Comparison of ENCODE assay signal across 19 cellular contexts in the genomic region with DNA sequence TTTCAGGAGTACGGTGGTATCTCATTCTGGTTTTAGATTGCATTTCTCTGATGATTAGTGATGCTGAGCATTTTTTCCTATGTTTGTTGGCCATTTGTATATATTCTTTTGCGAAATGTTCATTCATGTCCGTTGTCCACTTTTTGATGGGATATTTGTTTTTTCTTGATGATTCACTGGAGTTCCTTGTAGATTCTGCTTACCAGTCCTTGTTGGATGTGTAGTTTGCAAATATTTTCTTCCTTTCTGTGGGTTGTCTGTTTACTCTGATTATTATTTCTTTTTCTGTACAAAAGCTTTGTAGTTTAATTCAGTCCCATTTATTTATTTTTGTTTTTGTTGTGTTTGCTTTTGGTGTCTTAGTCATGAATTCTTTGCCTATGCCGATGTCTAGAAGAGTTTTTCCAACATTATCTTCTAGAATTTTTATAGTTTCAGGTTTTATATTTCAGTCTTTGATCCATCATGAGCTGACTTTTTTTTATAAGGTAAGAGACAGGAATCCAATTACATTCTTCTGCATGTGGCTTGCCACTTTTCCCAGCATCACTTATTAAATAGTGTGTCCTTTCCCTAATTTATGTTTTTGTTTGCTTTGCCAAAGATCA.
A peak's percentile ranks its signal among the peaks of the same experiment; 100 is the strongest.
DNase-seq lines count a peak whose midpoint lies in the region; ATAC-seq, FAIRE-seq and TF ChIP-seq lines count a peak whose summit lies in the region.
"Had no signal": no experiment of that assay in that cellular context is flagged by ENCODE, and none has a peak within 500 bp of the region (broad histone marks: within the 10 kb centered on the region; RNA-seq: fewer than 3 reads in every experiment).

No MANE protein-coding gene starts in this region.

- H3K4me1 ChIP-seq in Panc1 (ENCODE audit: control insufficient read depth, insufficient read depth, low read length): no peaks in the 10 kb centered on the region
- H3K4me1 ChIP-seq in CD8-positive, alpha-beta memory T cell (ENCODE audit: insufficient read depth, low read length): no peaks in the 10 kb centered on the region
- H3K4me1 ChIP-seq: BE2C, Caco-2 had no signal

- ATAC-seq in Panc1: peak; percentile 58; the same call in 1 of the 2 replicates
- ATAC-seq: CD8-positive, alpha-beta T cell had no signal

- DNase-seq in DMS53 treated with DMSO at 0.1 percent for 48 hours (lab: John Stamatoyannopoulos, UW; ENCODE audit: unreplicated experiment): peak; percentile 50
- no peak for DNase-seq in HFFc6
- peak; percentile 43 for DNase-seq in Panc1 (ENCODE audit: low read depth, low spot score)
- DNase-seq in frontal cortex (ENCODE audit: low spot score in 2 of 2): no peak
- DNase-seq in CD8-positive, alpha-beta memory T cell: no peak
- no peak for DNase-seq in iPS-NIHi7 (ENCODE audit: extremely low spot score)
- no peak for DNase-seq in hippocampal formation (lab: John Stamatoyannopoulos, UW)
- no peak for DNase-seq in NCI-H1105 (lab: John Stamatoyannopoulos, UW)
- DNase-seq: BE2C; Caco-2; CD8-positive, alpha-beta T cell; GOT3; H9; KBM-7 had no signal

- TSS peak; percentile 44 for BruUV-seq in Panc1 (replicated peaks; lab: Mats Ljungman, UMichigan)

- peaks cover 22% of the 10 kb centered on the region for H3K4me1 Mint-ChIP-seq in HFFc6 (ENCODE audit: low read depth)
- no peaks in the 10 kb centered on the region for H3K4me1 Mint-ChIP-seq in CD8-positive, alpha-beta memory T cell
- H3K4me1 Mint-ChIP-seq: H9 had no signal

- H3K27me3 ChIP-seq in Panc1 (ENCODE audit: control insufficient read depth, insufficient read depth, low read length): no peaks in the 10 kb centered on the region
- no peaks in the 10 kb centered on the region for H3K27me3 ChIP-seq in CD8-positive, alpha-beta memory T cell (ENCODE audit: insufficient read depth, low read length, poor library complexity, severe bottlenecking)

- H3K36me3 Mint-ChIP-seq in HFFc6 (ENCODE audit: low read depth): peaks cover 5% of the 10 kb centered on the region; the same call in 1 of the 2 replicates
- H3K36me3 Mint-ChIP-seq in CD8-positive, alpha-beta memory T cell: peaks cover 0 to 1% (median 0%) of the 10 kb centered on the region in 3 donors
- H3K36me3 Mint-ChIP-seq: CD8-positive, alpha-beta T cell had no signal

- peak; percentile 8 for FAIRE-seq in frontal cortex (lab: Jason Lieb, UNC)
- FAIRE-seq: A204.1, G401.6, GM12891 had no signal

- H3K27ac Mint-ChIP-seq in HFFc6: peak overlapping the region; percentile 1; the same call in 1 of the 2 replicates
- no peak overlapping the region for H3K27ac Mint-ChIP-seq in CD8-positive, alpha-beta memory T cell
- H3K27ac Mint-ChIP-seq: CD8-positive, alpha-beta T cell; H9 had no signal

- no peaks in the 10 kb centered on the region for H3K9me3 ChIP-seq in Panc1 (ENCODE audit: control insufficient read depth, insufficient read depth, low read depth, low read length)
- H3K9me3 ChIP-seq in CD8-positive, alpha-beta memory T cell (ENCODE audit: low read length): no peaks in the 10 kb centered on the region
- H3K9me3 ChIP-seq: BE2C had no signal

- in situ Hi-C loops in Panc1 (cut with HindIII; ENCODE audit: low pct_unique_long_range_greater_than_20kb, low sequenced_read_pairs): no loop called here

- no peak overlapping the region for H3K27ac ChIP-seq in Panc1 (ENCODE audit: low read length)
- H3K27ac ChIP-seq in CD8-positive, alpha-beta memory T cell (ENCODE audit: low read depth, low read length): no peak overlapping the region
- H3K27ac ChIP-seq: C4-2B, HL-60 had no signal

- intact Hi-C loops in Panc1 (cut with micrococcal nuclease; ENCODE audit: unreplicated experiment): no loop called here

- H3K4me3 ChIP-seq in Panc1 (ENCODE audit: low read depth in 2 of 2, low read length in 2 of 2): no peak overlapping the region
- no peak overlapping the region for H3K4me3 ChIP-seq in CD8-positive, alpha-beta memory T cell (ENCODE audit: low read length)

- POLR2A ChIA-PET in Panc1 (lab: Charles Lee): no interaction called here
- POLR2A ChIA-PET in CD8-positive, alpha-beta memory T cell (lab: Charles Lee): no interaction called here

- no peaks in the 10 kb centered on the region for H3K36me3 ChIP-seq in Panc1 (ENCODE audit: control insufficient read depth, insufficient read depth, low read length)
- no peaks in the 10 kb centered on the region for H3K36me3 ChIP-seq in CD8-positive, alpha-beta memory T cell (ENCODE audit: insufficient read depth, low read length)
- H3K36me3 ChIP-seq: BE2C had no signal

- TF ChIP-seq CTCF in HFFc6 (IDR thresholded peaks at IDR 0.05) (no peak), Panc1 (IDR thresholded peaks at IDR 0.05) (no peak)

- no peaks in the 10 kb centered on the region for H3K27me3 Mint-ChIP-seq in HFFc6 (ENCODE audit: insufficient read depth)
- H3K27me3 Mint-ChIP-seq in CD8-positive, alpha-beta memory T cell: no peaks in the 10 kb centered on the region

- H3K4me3 Mint-ChIP-seq in HFFc6: no peak overlapping the region
- H3K4me3 Mint-ChIP-seq in CD8-positive, alpha-beta memory T cell: no peak overlapping the region
- H3K4me3 Mint-ChIP-seq: CD8-positive, alpha-beta T cell; H9 had no signal

- H3K9me3 Mint-ChIP-seq in HFFc6: no peaks in the 10 kb centered on the region
- H3K9me3 Mint-ChIP-seq in CD8-positive, alpha-beta memory T cell: peaks cover 5 to 20% (median 10%) of the 10 kb centered on the region in 5 donors
- H3K9me3 Mint-ChIP-seq: H9 had no signal

- CTCF ChIA-PET in Panc1 (lab: Charles Lee): no interaction called here
- CTCF ChIA-PET in CD8-positive, alpha-beta memory T cell (lab: Charles Lee): no interaction called here

Comparison
In these comparisons a context has a peak if more than half of its experiments do, and no peak if none do; other contexts are left out.
1. DNase-seq: peak in DMS53 treated with DMSO at 0.1 percent for 48 hours (single experiment) and Panc1 (single experiment); none in HFFc6 (single experiment), frontal cortex (0 of 2), CD8-positive, alpha-beta memory T cell (0 of 5), iPS-NIHi7 (single experiment), hippocampal formation (0 of 2) and NCI-H1105 (single experiment).